Comparison of ENCODE assay signal across 5 cellular contexts in the genomic region with DNA sequence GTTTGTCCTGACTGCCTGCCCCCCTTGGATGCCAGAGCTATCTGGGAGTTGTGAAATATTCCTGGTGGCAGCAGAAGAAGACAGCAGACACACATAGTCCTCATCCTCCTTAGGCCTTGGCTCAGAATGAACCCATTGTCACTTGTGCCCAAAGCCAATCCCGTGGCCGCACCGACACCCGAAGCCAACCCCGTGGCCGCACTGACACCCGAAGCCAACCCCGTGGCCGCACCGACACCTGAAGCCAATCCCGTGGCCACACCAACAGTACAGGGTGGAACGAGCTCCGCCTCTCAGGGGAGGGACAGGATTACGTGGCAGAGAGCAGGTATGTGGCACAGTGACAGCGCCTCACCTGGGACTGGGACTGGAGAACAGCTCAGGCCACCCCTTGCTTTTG.
"Had no signal": no experiment of that assay in that cellular context is flagged by ENCODE, and none has a peak within 500 bp of the region (broad histone marks: within the 10 kb centered on the region; RNA-seq: fewer than 3 reads in every experiment).

No MANE protein-coding gene starts in this region.

- H3K4me2 ChIP-seq: GM23338 had no signal

- H3K4me3 ChIP-seq: GM23338, K562 had no signal

- DNase-seq: H9, HCEC 1CT, IMR-90 had no signal

- H2AFZ ChIP-seq: GM23338 had no signal
